1 cellular context compared by ENCODE assay signal in genomic region chr18:25234363-25234639, GRCh38.
TF ChIP-seq lines count a peak whose summit lies in the region.

No MANE protein-coding gene starts in this region.

TF ChIP-seq in endothelial cell of umbilical vein, 7 proteins besides CTCF, POLR2A, EP300 and RAD21:
- TF ChIP-seq MAX (IDR thresholded peaks at IDR 0.05; ENCODE audit: insufficient read depth, insufficient read length) (no peak), EZH2 (IDR thresholded peaks at IDR 0.05; ENCODE audit: borderline replicate concordance, low read depth, low read length, severe bottlenecking) (no peak), FOS (IDR thresholded peaks at IDR 0.05; ENCODE audit: borderline replicate concordance, insufficient read depth, low read length) (no peak), MYC (IDR thresholded peaks at IDR 0.05; ENCODE audit: low read depth, low read length) (no peak), POLR2AphosphoS5 (IDR thresholded peaks at IDR 0.05; ENCODE audit: insufficient read depth, low read depth, low read length) (no peak), GATA2 (IDR thresholded peaks at IDR 0.05; ENCODE audit: insufficient read depth, insufficient read length, low read depth, low read length) (no peak), JUN (IDR thresholded peaks at IDR 0.05; ENCODE audit: borderline replicate concordance, insufficient read depth, insufficient read length, low read depth) (no peak)
TF ChIP-seq in endothelial cell of umbilical vein: peak in this region for 0.
